2 cellular contexts compared by ENCODE assay signal in genomic region chr1:6521502-6521901, GRCh38.
TF ChIP-seq lines count a peak whose summit lies in the region.

No MANE protein-coding gene starts in this region.

TF ChIP-seq in IMR-90, 13 proteins besides CTCF, POLR2A, EP300 and RAD21:
- no peak for TF ChIP-seq MAZ (IDR thresholded peaks at IDR 0.05; ENCODE audit: borderline replicate concordance, low read depth, low read length)
- no peak for TF ChIP-seq MXI1 (IDR thresholded peaks at IDR 0.05; ENCODE audit: borderline replicate concordance, low read depth, low read length)
- no peak for TF ChIP-seq ELK1 (IDR thresholded peaks at IDR 0.05; ENCODE audit: borderline replicate concordance, low read depth, low read length)
- no peak for TF ChIP-seq MAFK (IDR thresholded peaks at IDR 0.05; ENCODE audit: low read depth, low read length)
- no peak for TF ChIP-seq SMC3 (IDR thresholded peaks at IDR 0.05; ENCODE audit: low read depth, low read length)
- no peak for TF ChIP-seq BHLHE40 (IDR thresholded peaks at IDR 0.05; ENCODE audit: low read depth, low read length)
- no peak for TF ChIP-seq CEBPB (IDR thresholded peaks at IDR 0.05; ENCODE audit: low read depth, low read length)
- no peak for TF ChIP-seq RCOR1 (IDR thresholded peaks at IDR 0.05; ENCODE audit: insufficient replicate concordance, low read length)
- TF ChIP-seq USF2 (IDR thresholded peaks at IDR 0.05; ENCODE audit: low read depth, low read length): no peak
- TF ChIP-seq CHD1 (IDR thresholded peaks at IDR 0.05; ENCODE audit: low read depth, low read length): no peak
- no peak for TF ChIP-seq RFX5 (IDR thresholded peaks at IDR 0.05; ENCODE audit: low read depth, low read length)
- TF ChIP-seq FOS (IDR thresholded peaks at IDR 0.05; ENCODE audit: low read depth, low read length): no peak
- no peak for TF ChIP-seq NFE2L2 (IDR thresholded peaks at IDR 0.05; ENCODE audit: low read depth, low read length)

TF ChIP-seq in HepG2, 621 proteins besides CTCF, POLR2A, EP300 and RAD21:
- TF ChIP-seq IRF1 (CRISPR knock-in tag; IDR thresholded peaks at IDR 0.05; ENCODE audit: low read depth): no peak
- no peak for TF ChIP-seq ZNF713 (CRISPR knock-in tag; IDR thresholded peaks at IDR 0.05)
- no peak for TF ChIP-seq TRIM22 (IDR thresholded peaks at IDR 0.05)
- TF ChIP-seq HOXA5 (CRISPR knock-in tag; IDR thresholded peaks at IDR 0.05): no peak
- peak; percentile 35 for TF ChIP-seq RBM22 (optimal IDR thresholded peaks at IDR 0.05; ENCODE audit: low read length)
- TF ChIP-seq NRL (CRISPR knock-in tag; IDR thresholded peaks at IDR 0.05; ENCODE audit: borderline replicate concordance): no peak
